ENCODE assay signal across 33 cellular contexts in the genomic region with DNA sequence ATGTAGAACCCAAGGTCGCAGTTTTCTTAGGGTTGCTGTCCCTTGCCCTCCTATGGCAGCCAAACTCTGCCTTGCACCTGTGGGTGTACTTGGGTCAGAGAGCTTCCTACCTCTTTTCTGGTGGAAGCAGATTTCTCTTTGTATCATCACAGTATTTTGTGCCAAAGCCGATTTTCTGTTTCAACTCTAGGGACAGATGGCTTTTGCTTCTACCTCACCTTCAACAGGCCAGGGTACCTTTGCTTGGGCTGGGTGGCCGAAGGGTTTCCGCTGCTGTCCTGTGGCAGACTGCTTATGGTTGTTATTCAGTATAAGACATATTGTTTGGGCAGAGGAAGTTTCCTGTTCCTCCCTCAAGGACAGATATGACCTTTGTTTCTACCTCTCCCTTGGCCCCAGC. TPM values are rescaled to one million over a fixed set of nuclear protein-coding genes. Genes with fewer than 3 reads are reported as not detected.
"Had no signal": no experiment of that assay in that cellular context is flagged by ENCODE, and none has a peak within 500 bp of the region (broad histone marks: within the 10 kb centered on the region; RNA-seq: fewer than 3 reads in every experiment).

No MANE protein-coding gene starts in this region.

- H3K4me1 ChIP-seq: adrenal gland, body of pancreas, colonic mucosa, esophagus muscularis mucosa, gastroesophageal sphincter had no signal

- H3K4me3 Mint-ChIP-seq: activated B cell treated with CpG ODN at 0.5 μM for 24 hours; activated CD4-positive, alpha-beta memory T cell treated with anti-CD3 and anti-CD28 coated beads, Interleukin-2, amount 10 ng/mL, durations not matched to agents 7 days and 5 days; activated CD4-positive, alpha-beta T cell treated with anti-CD3 and anti-CD28 coated beads, Interleukin-2, amount 10 ng/mL, durations not matched to agents 7 days and 5 days; activated naive CD4-positive, alpha-beta T cell treated with anti-CD3 and anti-CD28 coated beads for 36 hours; activated naive CD4-positive, alpha-beta T cell treated with anti-CD3 and anti-CD28 coated beads, Interleukin-2, amount 50 U/mL, for 24 hours; activated naive CD8-positive, alpha-beta T cell treated with anti-CD3 and anti-CD28 coated beads for 36 hours; activated naive CD8-positive, alpha-beta T cell treated with anti-CD3 and anti-CD28 coated beads, Interleukin-2, amount 50 U/mL, for 24 hours; activated T-cell treated with anti-CD3 and anti-CD28 coated beads, Interleukin-2, amount 50 U/mL, for 24 hours; activated T-cell treated with anti-CD3 and anti-CD28 coated beads, Interleukin-2, amount 50 U/mL, for 72 hours; dendritic cell treated with granulocyte-macrophage colony-stimulating factor and Interleukin-4, amounts not matched to agents 40 ng/mL and 50 ng/mL, for 4 days; endodermal cell had no signal

- H3K4me3 ChIP-seq: adrenal gland, body of pancreas, colonic mucosa, dorsolateral prefrontal cortex, esophagus muscularis mucosa, gastroesophageal sphincter had no signal

- H3K36me3 ChIP-seq: adrenal gland, colonic mucosa, esophagus muscularis mucosa, gastroesophageal sphincter had no signal

- ATAC-seq: activated CD4-positive, CD25-positive, alpha-beta regulatory T cell treated with anti-CD3 and anti-CD28 coated beads, Interleukin-2, amount 50 U/mL, for 24 hours; activated naive CD8-positive, alpha-beta T cell treated with anti-CD3 and anti-CD28 coated beads, Interleukin-2, amount 50 U/mL, for 24 hours; activated T-cell treated with anti-CD3 and anti-CD28 coated beads, Interleukin-2, amount 50 U/mL, for 72 hours; body of pancreas; gastroesophageal sphincter had no signal

- H3K4me1 Mint-ChIP-seq: activated B cell treated with CpG ODN at 0.5 μM for 24 hours; activated naive CD8-positive, alpha-beta T cell treated with anti-CD3 and anti-CD28 coated beads for 36 hours; activated naive CD8-positive, alpha-beta T cell treated with anti-CD3 and anti-CD28 coated beads, Interleukin-2, amount 50 U/mL, for 24 hours; endodermal cell had no signal

- H3K9me3 ChIP-seq: adrenal gland, body of pancreas, colonic mucosa had no signal

- H3K9me3 Mint-ChIP-seq: activated naive CD4-positive, alpha-beta T cell treated with anti-CD3 and anti-CD28 coated beads, Interleukin-2, amount 50 U/mL, for 24 hours; dendritic cell treated with granulocyte-macrophage colony-stimulating factor and Interleukin-4, amounts not matched to agents 40 ng/mL and 50 ng/mL, for 4 days had no signal

- H3K27me3 Mint-ChIP-seq: activated B cell treated with CpG ODN at 0.5 μM for 24 hours; activated CD4-positive, alpha-beta memory T cell treated with anti-CD3 and anti-CD28 coated beads, Interleukin-2, amount 10 ng/mL, durations not matched to agents 7 days and 5 days; activated CD4-positive, alpha-beta T cell treated with anti-CD3 and anti-CD28 coated beads, Interleukin-2, amount 10 ng/mL, durations not matched to agents 7 days and 5 days; activated naive CD4-positive, alpha-beta T cell treated with anti-CD3 and anti-CD28 coated beads, Interleukin-2, amount 50 U/mL, for 24 hours; activated T-cell treated with anti-CD3 and anti-CD28 coated beads, Interleukin-2, amount 50 U/mL, for 24 hours; dendritic cell treated with granulocyte-macrophage colony-stimulating factor and Interleukin-4, amounts not matched to agents 40 ng/mL and 50 ng/mL, for 4 days had no signal

- H3K27me3 ChIP-seq: adrenal gland, body of pancreas, colonic mucosa, dorsolateral prefrontal cortex, esophagus muscularis mucosa, gastroesophageal sphincter had no signal

- H3K27ac ChIP-seq: adrenal gland, body of pancreas, colonic mucosa, dorsolateral prefrontal cortex, esophagus muscularis mucosa, gastroesophageal sphincter, WERI-Rb-1 had no signal

- DNase-seq: activated B cell treated with CpG ODN at 0.5 μM for 24 hours; activated CD4-positive, alpha-beta memory T cell treated with anti-CD3 and anti-CD28 coated beads, Interleukin-2, amount 10 ng/mL, durations not matched to agents 7 days and 5 days; activated CD4-positive, alpha-beta T cell treated with anti-CD3 and anti-CD28 coated beads, Interleukin-2, amount 10 ng/mL, durations not matched to agents 7 days and 5 days; activated CD4-positive, alpha-beta T cell treated with anti-CD3 and anti-CD28 coated beads, Interleukin-2, amount 50 U/mL, for 4 hours; activated CD8-positive, alpha-beta memory T cell treated with anti-CD3 and anti-CD28 coated beads, Interleukin-2, amount 50 U/mL, for 48 hours; activated effector memory CD4-positive, alpha-beta T cell treated with Interleukin-2 at 50 U/mL for 16 hours; activated naive CD4-positive, alpha-beta T cell treated with anti-CD3 and anti-CD28 coated beads for 36 hours; activated naive CD8-positive, alpha-beta T cell treated with anti-CD3 and anti-CD28 coated beads for 36 hours; activated naive CD8-positive, alpha-beta T cell treated with anti-CD3 and anti-CD28 coated beads, Interleukin-2, amount 50 U/mL, for 24 hours; activated T-cell treated with anti-CD3 and anti-CD28 coated beads for 4 hours; activated T-cell treated with anti-CD3 and anti-CD28 coated beads, Interleukin-2, amount 50 U/mL, for 24 hours; activated T-cell treated with anti-CD3 and anti-CD28 coated beads, Interleukin-2, amount 50 U/mL, for 72 hours; adrenal gland; amygdala; aorta; body of pancreas; central memory CD4-positive, alpha-beta T cell; cerebellar nuclear complex; colonic mucosa; dorsolateral prefrontal cortex; effector memory CD4-positive, alpha-beta T cell; endodermal cell; foreskin melanocyte; head of caudate nucleus; hippocampal formation; T-helper 1 cell; T1000; WERI-Rb-1 had no signal

- H3K27ac Mint-ChIP-seq: activated B cell treated with CpG ODN at 0.5 μM for 24 hours; activated CD4-positive, alpha-beta memory T cell treated with anti-CD3 and anti-CD28 coated beads, Interleukin-2, amount 10 ng/mL, durations not matched to agents 7 days and 5 days; activated CD4-positive, alpha-beta T cell treated with anti-CD3 and anti-CD28 coated beads, Interleukin-2, amount 10 ng/mL, durations not matched to agents 7 days and 5 days; activated naive CD4-positive, alpha-beta T cell treated with anti-CD3 and anti-CD28 coated beads for 36 hours; activated naive CD4-positive, alpha-beta T cell treated with anti-CD3 and anti-CD28 coated beads, Interleukin-2, amount 50 U/mL, for 24 hours; activated naive CD8-positive, alpha-beta T cell treated with anti-CD3 and anti-CD28 coated beads for 36 hours; activated naive CD8-positive, alpha-beta T cell treated with anti-CD3 and anti-CD28 coated beads, Interleukin-2, amount 50 U/mL, for 24 hours; activated T-cell treated with anti-CD3 and anti-CD28 coated beads, Interleukin-2, amount 50 U/mL, for 24 hours; activated T-cell treated with anti-CD3 and anti-CD28 coated beads, Interleukin-2, amount 50 U/mL, for 72 hours; dendritic cell treated with granulocyte-macrophage colony-stimulating factor and Interleukin-4, amounts not matched to agents 40 ng/mL and 50 ng/mL, for 4 days; endodermal cell had no signal

RNA-seq across cellular contexts. Expression of gene NEIL3, which starts 22.4 kb away (rescaled TPM):
- total RNA-seq: body of pancreas had no signal
